In the genomic region with DNA sequence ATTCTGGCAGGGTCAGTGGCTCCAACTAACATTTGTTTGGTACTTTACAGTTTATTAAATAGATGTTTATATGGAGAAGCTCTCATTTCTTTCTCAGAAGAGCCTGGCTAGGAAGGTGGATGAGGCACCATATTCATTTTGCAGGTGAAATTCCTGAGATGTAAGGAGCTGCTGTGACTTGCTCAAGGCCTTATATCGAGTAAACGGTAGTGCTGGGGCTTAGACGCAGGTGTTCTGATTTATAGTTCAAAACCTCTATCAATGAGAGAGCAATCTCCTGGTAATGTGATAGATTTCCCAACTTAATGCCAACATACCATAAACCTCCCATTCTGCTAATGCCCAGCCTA, we compare ENCODE assay signal across 13 cellular contexts. TPM values are rescaled to one million over a fixed set of nuclear protein-coding genes. Genes with fewer than 3 reads are reported as not detected.
DNase-seq lines count a peak whose midpoint lies in the region; ATAC-seq and TF ChIP-seq lines count a peak whose summit lies in the region.
"Had no signal": no experiment of that assay in that cellular context is flagged by ENCODE, and none has a peak within 500 bp of the region (broad histone marks: within the 10 kb centered on the region; RNA-seq: fewer than 3 reads in every experiment).

No MANE protein-coding gene starts in this region.

- POLR2A ChIA-PET in activated CD8-positive, alpha-beta T cell treated with anti-CD3 and anti-CD28 coated beads for 36 hours (lab: Charles Lee), result interaction anchor here (1.0 to 14.7 kb wide), 9 partner anchors 7 to 805 kb away, joined by 3 to 575 read pairs (median 53); no protein-coding TSS in a partner anchor

- intact Hi-C loops in activated CD8-positive, alpha-beta T cell treated with anti-CD3 and anti-CD28 coated beads for 36 hours (cut with micrococcal nuclease), result loop anchor here (5.0 to 10.0 kb wide), 2 partner anchors 554 to 1282 kb away; partner anchors contain the start of gene HNRNPC

- H3K4me1 ChIP-seq in iPS-20b (ENCODE audit: insufficient read depth, low read length), result peaks cover 32% of the 10 kb centered on the region

- TF ChIP-seq CTCF in activated CD8-positive, alpha-beta T cell treated with anti-CD3 and anti-CD28 coated beads for 36 hours (IDR thresholded peaks at IDR 0.05), result no peak

- H3K9ac ChIP-seq in iPS-20b (ENCODE audit: low read depth, low read length), result peak overlapping the region; percentile 52; the same call in 1 of the 2 replicates

- no peak for DNase-seq in activated CD8-positive, alpha-beta memory T cell treated with anti-CD3 and anti-CD28 coated beads, Interleukin-2, amount 10 ng/mL, durations not matched to agents 7 days and 5 days
- DNase-seq in activated CD8-positive, alpha-beta memory T cell treated with anti-CD3 and anti-CD28 coated beads for 24 hours, result no peak
- no peak for DNase-seq in activated CD8-positive, alpha-beta T cell treated with anti-CD3 and anti-CD28 coated beads for 36 hours
- no peak for DNase-seq in stimulated activated naive CD8-positive, alpha-beta T cell treated with anti-CD3 and anti-CD28 coated beads, Interleukin-15, amount 100 ng/mL, for 72 hours
- DNase-seq in NCI-H1694 treated with DMSO at 0.1 percent for 48 hours (lab: John Stamatoyannopoulos, UW), result no peak
- DNase-seq in SIG-M5 treated with dmso at 0.1 percent for 504 hours (lab: John Stamatoyannopoulos, UW; ENCODE audit: unreplicated experiment), result no peak
- DNase-seq: central memory CD4-positive, alpha-beta T cell; foreskin melanocyte; Karpas-422; midbrain; SHP77 had no signal

- peaks cover 95% of the 10 kb centered on the region for H3K36me3 Mint-ChIP-seq in activated CD8-positive, alpha-beta memory T cell treated with anti-CD3 and anti-CD28 coated beads, Interleukin-2, amount 10 ng/mL, durations not matched to agents 7 days and 5 days
- peaks cover 97% of the 10 kb centered on the region for H3K36me3 Mint-ChIP-seq in activated CD8-positive, alpha-beta T cell treated with anti-CD3 and anti-CD28 coated beads for 36 hours (ENCODE audit: low read depth)

- peaks cover 96% of the 10 kb centered on the region for H3K4me1 Mint-ChIP-seq in activated CD8-positive, alpha-beta memory T cell treated with anti-CD3 and anti-CD28 coated beads, Interleukin-2, amount 10 ng/mL, durations not matched to agents 7 days and 5 days
- H3K4me1 Mint-ChIP-seq in activated CD8-positive, alpha-beta T cell treated with anti-CD3 and anti-CD28 coated beads for 36 hours (ENCODE audit: low read depth), result peaks cover 91% of the 10 kb centered on the region
- peaks cover 100% of the 10 kb centered on the region for H3K4me1 Mint-ChIP-seq in stimulated activated naive CD8-positive, alpha-beta T cell treated with anti-CD3 and anti-CD28 coated beads, Interleukin-15, amount 100 ng/mL, for 72 hours

- no peak overlapping the region; the same call in 1 of the 2 replicates for H3K4me3 ChIP-seq in iPS-20b (ENCODE audit: low read length)

- no peaks in the 10 kb centered on the region for H3K27me3 ChIP-seq in iPS-20b (ENCODE audit: insufficient read depth, low read length)

- ATAC-seq in activated CD8-positive, alpha-beta memory T cell treated with anti-CD3 and anti-CD28 coated beads, Interleukin-2, amount 10 ng/mL, durations not matched to agents 7 days and 5 days, result no peak
- no peak for ATAC-seq in activated CD8-positive, alpha-beta T cell treated with anti-CD3 and anti-CD28 coated beads for 36 hours
- ATAC-seq in stimulated activated naive CD8-positive, alpha-beta T cell treated with anti-CD3 and anti-CD28 coated beads, Interleukin-15, amount 100 ng/mL, for 72 hours, result no peak
- ATAC-seq in GM19351 (IDR thresholded peaks at IDR 0.05; ENCODE audit: unreplicated experiment), result no peak

- peak overlapping the region; percentile 99 for H3K27ac Mint-ChIP-seq in activated CD8-positive, alpha-beta memory T cell treated with anti-CD3 and anti-CD28 coated beads, Interleukin-2, amount 10 ng/mL, durations not matched to agents 7 days and 5 days
- peak overlapping the region; percentile 94 for H3K27ac Mint-ChIP-seq in activated CD8-positive, alpha-beta T cell treated with anti-CD3 and anti-CD28 coated beads for 36 hours
- H3K27ac Mint-ChIP-seq in stimulated activated naive CD8-positive, alpha-beta T cell treated with anti-CD3 and anti-CD28 coated beads, Interleukin-15, amount 100 ng/mL, for 72 hours, result peak overlapping the region; percentile 98 to 100

- no peaks in the 10 kb centered on the region for H3K9me3 ChIP-seq in iPS-20b (ENCODE audit: insufficient read depth, low read depth, low read length)

- H3K27me3 Mint-ChIP-seq in activated CD8-positive, alpha-beta memory T cell treated with anti-CD3 and anti-CD28 coated beads, Interleukin-2, amount 10 ng/mL, durations not matched to agents 7 days and 5 days, result no peaks in the 10 kb centered on the region
- no peaks in the 10 kb centered on the region for H3K27me3 Mint-ChIP-seq in activated CD8-positive, alpha-beta T cell treated with anti-CD3 and anti-CD28 coated beads for 36 hours
- H3K27me3 Mint-ChIP-seq in stimulated activated naive CD8-positive, alpha-beta T cell treated with anti-CD3 and anti-CD28 coated beads, Interleukin-15, amount 100 ng/mL, for 72 hours, result no peaks in the 10 kb centered on the region

- H3K36me3 ChIP-seq in iPS-20b (ENCODE audit: insufficient read depth, low read depth, low read length), result no peaks in the 10 kb centered on the region

- H3K27ac ChIP-seq in iPS-20b (ENCODE audit: low read length), result peak overlapping the region; percentile 19

- no peaks in the 10 kb centered on the region for H3K9me3 Mint-ChIP-seq in activated CD8-positive, alpha-beta memory T cell treated with anti-CD3 and anti-CD28 coated beads, Interleukin-2, amount 10 ng/mL, durations not matched to agents 7 days and 5 days (ENCODE audit: low read depth)
- no peaks in the 10 kb centered on the region for H3K9me3 Mint-ChIP-seq in activated CD8-positive, alpha-beta T cell treated with anti-CD3 and anti-CD28 coated beads for 36 hours
- H3K9me3 Mint-ChIP-seq in stimulated activated naive CD8-positive, alpha-beta T cell treated with anti-CD3 and anti-CD28 coated beads, Interleukin-15, amount 100 ng/mL, for 72 hours, result no peaks in the 10 kb centered on the region

- H3K4me3 Mint-ChIP-seq in activated CD8-positive, alpha-beta memory T cell treated with anti-CD3 and anti-CD28 coated beads, Interleukin-2, amount 10 ng/mL, durations not matched to agents 7 days and 5 days, result peak overlapping the region; percentile 73
- peak overlapping the region; percentile 79 for H3K4me3 Mint-ChIP-seq in activated CD8-positive, alpha-beta T cell treated with anti-CD3 and anti-CD28 coated beads for 36 hours
- peak overlapping the region; percentile 80 to 83 for H3K4me3 Mint-ChIP-seq in stimulated activated naive CD8-positive, alpha-beta T cell treated with anti-CD3 and anti-CD28 coated beads, Interleukin-15, amount 100 ng/mL, for 72 hours

- CTCF ChIA-PET in activated CD8-positive, alpha-beta memory T cell treated with anti-CD3 and anti-CD28 coated beads, Interleukin-2, amount 10 ng/mL, durations not matched to agents 7 days and 5 days (lab: Charles Lee), result interaction anchor here (0.8 to 18.6 kb wide), 8 partner anchors 8 to 20 kb away, joined by 3 to 642 read pairs (median 4); no protein-coding TSS in a partner anchor
- CTCF ChIA-PET in activated CD8-positive, alpha-beta T cell treated with anti-CD3 and anti-CD28 coated beads for 36 hours (lab: Charles Lee), result interaction anchor here (0.8 to 9.3 kb wide), 11 partner anchors 10 to 695 kb away, joined by 3 to 72 read pairs (median 6); no protein-coding TSS in a partner anchor

RNA-seq across cellular contexts. Expression of gene DAD1, which starts 42.3 kb away (rescaled TPM):
- 100 to 1,000 TPM; 115 to 185 TPM for total RNA-seq in activated CD8-positive, alpha-beta memory T cell treated with anti-CD3 and anti-CD28 coated beads, Interleukin-2, amount 10 ng/mL, durations not matched to agents 7 days and 5 days
- 100 to 1,000 TPM; 194 to 196 TPM for total RNA-seq in activated CD8-positive, alpha-beta T cell treated with anti-CD3 and anti-CD28 coated beads for 36 hours

RNA-seq across cellular contexts. Expression of gene ABHD4, which starts 51.4 kb away (rescaled TPM):
- 10 to 100 TPM; 11.8 to 13.8 TPM for total RNA-seq in activated CD8-positive, alpha-beta memory T cell treated with anti-CD3 and anti-CD28 coated beads, Interleukin-2, amount 10 ng/mL, durations not matched to agents 7 days and 5 days
- total RNA-seq in activated CD8-positive, alpha-beta T cell treated with anti-CD3 and anti-CD28 coated beads for 36 hours, result 1 to 10 TPM; 8.6 to 9.4 TPM
